Comparison of ENCODE assay signal across 26 cellular contexts in the genomic region with DNA sequence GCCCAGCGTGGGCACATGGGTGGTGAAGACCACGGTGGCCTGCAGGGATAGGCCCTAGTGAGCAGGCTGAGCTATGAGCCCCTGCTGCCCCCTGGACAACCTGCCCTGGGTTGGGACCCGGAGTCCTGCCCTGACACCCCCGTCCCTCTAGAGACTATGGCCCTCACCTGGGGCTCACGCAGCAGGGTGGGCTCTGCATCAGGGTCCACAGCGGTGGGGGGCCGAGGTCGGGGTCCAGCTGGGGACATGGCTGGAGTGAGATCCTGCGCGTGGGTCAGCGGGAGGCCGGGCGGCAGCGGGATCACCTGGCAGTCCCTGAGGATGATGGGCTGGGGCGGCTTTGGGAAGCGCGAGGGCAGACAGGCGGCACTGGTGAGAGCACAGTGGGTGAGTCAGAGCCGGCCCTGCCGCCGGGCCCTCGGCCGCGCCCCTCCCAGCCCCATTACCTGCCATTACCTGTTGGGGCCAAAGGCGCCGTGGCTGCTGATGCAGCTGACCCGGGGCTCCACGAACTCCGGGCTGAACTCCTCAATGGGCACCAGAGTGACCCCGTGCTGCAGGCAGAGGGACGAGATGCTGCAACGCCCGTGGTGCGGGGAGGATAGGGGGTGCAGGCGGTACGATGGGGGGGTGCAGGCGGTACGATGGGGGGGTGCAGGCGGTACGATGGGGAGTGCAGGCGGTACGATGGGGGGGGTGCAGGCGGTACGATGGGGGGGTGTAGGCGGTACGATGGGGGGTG.
"Had no signal": no experiment of that assay in that cellular context is flagged by ENCODE, and none has a peak within 500 bp of the region (broad histone marks: within the 10 kb centered on the region; RNA-seq: fewer than 3 reads in every experiment).

No MANE protein-coding gene starts in this region.

- DNase-seq: activated CD4-positive, alpha-beta T cell treated with anti-CD3 and anti-CD28 coated beads for 4 hours; activated CD8-positive, alpha-beta memory T cell treated with anti-CD3 and anti-CD28 coated beads, Interleukin-2, amount 50 U/mL, for 4 hours; activated CD8-positive, alpha-beta T cell treated with anti-CD3 and anti-CD28 coated beads for 36 hours; activated gamma-delta T cell treated with Interleukin-2 at 50 U/mL for 16 hours; activated naive CD4-positive, alpha-beta T cell treated with anti-CD3 and anti-CD28 coated beads, Interleukin-2, amount 10 ng/mL, durations not matched to agents 7 days and 5 days; activated naive CD8-positive, alpha-beta T cell treated with anti-CD3 and anti-CD28 coated beads for 36 hours; activated T-cell treated with anti-CD3 and anti-CD28 coated beads, Interleukin-2, amount 50 U/mL, for 72 hours; brain microvascular endothelial cell; cerebellar nuclear complex; MG63; MV-4-11; NCI-H1105; NCI-H1436; NCI-H1694 treated with DMSO at 0.1 percent for 48 hours; NCI-H2029 treated with DMSO at 0.1 percent for 48 hours; NCI-H345; NCI-H510A; NCI-H526 treated with DMSO at 0.1 percent for 48 hours; NCI-H82; RPMI8226; SIG-M5; SK-N-SH; WERI-Rb-1 had no signal

- H3K27me3 ChIP-seq: brain microvascular endothelial cell, MG63 had no signal

- H3K4me3 ChIP-seq: MG63 had no signal

- H3K4me2 ChIP-seq: SK-N-SH had no signal

- H3K9me3 Mint-ChIP-seq: activated CD8-positive, alpha-beta T cell treated with anti-CD3 and anti-CD28 coated beads for 36 hours; activated naive CD4-positive, alpha-beta T cell treated with anti-CD3 and anti-CD28 coated beads, Interleukin-2, amount 10 ng/mL, durations not matched to agents 7 days and 5 days; activated naive CD8-positive, alpha-beta T cell treated with anti-CD3 and anti-CD28 coated beads for 36 hours; activated T-cell treated with anti-CD3 and anti-CD28 coated beads, Interleukin-2, amount 50 U/mL, for 72 hours; activated T-helper 2 cell treated with anti-CD3 and anti-CD28 coated beads, Interferon-gamma antibody, Interleukin-2, Interleukin-4, amounts not matched to agents 10 μg/mL and 5 μg/mL and 100 μg/mL, durations not matched to agents 14 hours and 24 hours and 36 hours had no signal

- H3K27ac ChIP-seq: brain microvascular endothelial cell, WERI-Rb-1 had no signal

- H3K4me3 Mint-ChIP-seq: activated CD8-positive, alpha-beta T cell treated with anti-CD3 and anti-CD28 coated beads for 36 hours; activated naive CD4-positive, alpha-beta T cell treated with anti-CD3 and anti-CD28 coated beads, Interleukin-2, amount 10 ng/mL, durations not matched to agents 7 days and 5 days; activated naive CD8-positive, alpha-beta T cell treated with anti-CD3 and anti-CD28 coated beads for 36 hours; activated T-cell treated with anti-CD3 and anti-CD28 coated beads, Interleukin-2, amount 50 U/mL, for 72 hours had no signal

- H3K9me3 ChIP-seq: MG63, SK-N-SH had no signal

- H3K36me3 Mint-ChIP-seq: activated naive CD4-positive, alpha-beta T cell treated with anti-CD3 and anti-CD28 coated beads, Interleukin-2, amount 10 ng/mL, durations not matched to agents 7 days and 5 days; activated naive CD8-positive, alpha-beta T cell treated with anti-CD3 and anti-CD28 coated beads for 36 hours had no signal

- H3K27me3 Mint-ChIP-seq: activated CD8-positive, alpha-beta T cell treated with anti-CD3 and anti-CD28 coated beads for 36 hours; activated naive CD4-positive, alpha-beta T cell treated with anti-CD3 and anti-CD28 coated beads, Interleukin-2, amount 10 ng/mL, durations not matched to agents 7 days and 5 days; activated naive CD8-positive, alpha-beta T cell treated with anti-CD3 and anti-CD28 coated beads for 36 hours had no signal

- H3K9ac ChIP-seq: SK-N-SH had no signal

- H3K27ac Mint-ChIP-seq: activated CD8-positive, alpha-beta T cell treated with anti-CD3 and anti-CD28 coated beads for 36 hours; activated naive CD4-positive, alpha-beta T cell treated with anti-CD3 and anti-CD28 coated beads, Interleukin-2, amount 10 ng/mL, durations not matched to agents 7 days and 5 days; activated naive CD8-positive, alpha-beta T cell treated with anti-CD3 and anti-CD28 coated beads for 36 hours; activated T-cell treated with anti-CD3 and anti-CD28 coated beads, Interleukin-2, amount 50 U/mL, for 72 hours; activated T-helper 2 cell treated with anti-CD3 and anti-CD28 coated beads, Interferon-gamma antibody, Interleukin-2, Interleukin-4, amounts not matched to agents 10 μg/mL and 5 μg/mL and 100 μg/mL, durations not matched to agents 14 hours and 24 hours and 36 hours had no signal

- H3K4me1 Mint-ChIP-seq: activated naive CD4-positive, alpha-beta T cell treated with anti-CD3 and anti-CD28 coated beads, Interleukin-2, amount 10 ng/mL, durations not matched to agents 7 days and 5 days; activated naive CD8-positive, alpha-beta T cell treated with anti-CD3 and anti-CD28 coated beads for 36 hours had no signal

- ATAC-seq: activated CD4-positive, CD25-positive, alpha-beta regulatory T cell treated with anti-CD3 and anti-CD28 coated beads, Interleukin-2, amount 50 U/mL, for 24 hours; activated CD8-positive, alpha-beta T cell treated with anti-CD3 and anti-CD28 coated beads for 36 hours; activated T-cell treated with anti-CD3 and anti-CD28 coated beads, Interleukin-2, amount 50 U/mL, for 72 hours; Panc1 had no signal
